ENCODE assay signal across 7 cellular contexts in the genomic region with DNA sequence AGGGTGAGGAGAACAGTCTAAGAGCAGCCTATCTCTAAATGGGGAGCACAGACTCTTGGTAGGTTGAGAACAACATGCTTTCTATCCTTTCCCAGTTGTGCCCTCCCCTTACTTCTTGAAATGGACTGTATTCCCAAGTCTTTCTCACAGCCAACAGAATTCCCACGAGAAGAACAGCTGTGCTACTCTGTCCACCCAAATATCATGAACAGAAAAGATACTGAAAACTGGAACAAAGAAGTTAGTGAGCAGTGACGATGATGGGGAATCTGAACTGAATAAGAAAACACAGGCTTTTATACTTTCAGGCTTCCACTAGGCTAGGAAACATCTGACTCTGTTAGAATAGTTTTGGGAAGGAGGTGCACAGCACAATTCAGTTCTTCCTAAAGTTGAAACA. TPM values are rescaled to one million over a fixed set of nuclear protein-coding genes. Genes with fewer than 3 reads are reported as not detected.
DNase-seq lines count a peak whose midpoint lies in the region; ATAC-seq, FAIRE-seq and TF ChIP-seq lines count a peak whose summit lies in the region.
"Had no signal": no experiment of that assay in that cellular context is flagged by ENCODE, and none has a peak within 500 bp of the region (broad histone marks: within the 10 kb centered on the region; RNA-seq: fewer than 3 reads in every experiment).

No MANE protein-coding gene starts in this region.

- no peak overlapping the region for H3K9ac ChIP-seq in HUES48 (ENCODE audit: low read depth, low read length)
- H3K9ac ChIP-seq in astrocyte (ENCODE audit: low read length): peak overlapping the region; percentile 100

- ATAC-seq in GM21619 (IDR thresholded peaks at IDR 0.05; ENCODE audit: unreplicated experiment): no peak

- H3K27ac ChIP-seq in HUES48 (ENCODE audit: low read depth, low read length) (no peak overlapping the region), astrocyte (ENCODE audit: low read depth, low read length) (no peak overlapping the region)

- H3K4me2 ChIP-seq in astrocyte (ENCODE audit: low read length): peak overlapping the region; percentile 99

- peaks cover 76% of the 10 kb centered on the region for H4K20me1 ChIP-seq in astrocyte (ENCODE audit: insufficient read depth, low read length)

- H3K36me3 ChIP-seq in HUES48 (ENCODE audit: control insufficient read depth, insufficient read depth, low read length) (peaks cover 58% of the 10 kb centered on the region), astrocyte (ENCODE audit: insufficient read depth, low read length) (peaks cover 31% of the 10 kb centered on the region)

- H3K27me3 ChIP-seq in HUES48 (ENCODE audit: control insufficient read depth, insufficient read depth, low read length): no peaks in the 10 kb centered on the region
- H3K27me3 ChIP-seq in astrocyte (ENCODE audit: insufficient read depth, low read length): no peaks in the 10 kb centered on the region

- H3K4me1 ChIP-seq in HUES48 (ENCODE audit: control insufficient read depth, insufficient read depth, low read length) (peaks cover 52% of the 10 kb centered on the region), astrocyte (ENCODE audit: insufficient read depth, low read length) (peaks cover 24% of the 10 kb centered on the region)

- H3K27ac Mint-ChIP-seq in astrocyte (ENCODE audit: unreplicated experiment) (no peak overlapping the region), neural crest cell (ENCODE audit: unreplicated experiment) (no peak overlapping the region)

- H3K9me3 Mint-ChIP-seq in astrocyte (ENCODE audit: unreplicated experiment) (no peaks in the 10 kb centered on the region), neural crest cell (no peaks in the 10 kb centered on the region)

- H3K4me1 Mint-ChIP-seq in astrocyte (ENCODE audit: low read depth, unreplicated experiment) (peaks cover 48% of the 10 kb centered on the region), neural crest cell (peaks cover 70% of the 10 kb centered on the region)

- DNase-seq in astrocyte (ENCODE audit: low read depth) (no peak), neural crest cell (ENCODE audit: low read depth, low spot score) (no peak), hippocampal formation (lab: John Stamatoyannopoulos, UW) (no peak), hepatic stellate cell (ENCODE audit: low spot score) (no peak)
- DNase-seq: NCI-H1092 treated with DMSO at 0.1 percent for 48 hours had no signal

- H3K79me2 ChIP-seq in astrocyte (ENCODE audit: insufficient read depth, low read length): peaks cover 81% of the 10 kb centered on the region

- H3K9me3 ChIP-seq in HUES48 (ENCODE audit: control insufficient read depth, insufficient read depth, low read length) (no peaks in the 10 kb centered on the region), astrocyte (ENCODE audit: insufficient read depth, low read depth, low read length) (no peaks in the 10 kb centered on the region)

- no peaks in the 10 kb centered on the region for H3K27me3 Mint-ChIP-seq in astrocyte (ENCODE audit: low read depth, unreplicated experiment)
- no peaks in the 10 kb centered on the region for H3K27me3 Mint-ChIP-seq in neural crest cell (ENCODE audit: low read depth)

- H3K4me3 ChIP-seq in HUES48 (ENCODE audit: low read depth, low read length): peak overlapping the region; percentile 82; the same call in 1 of the 2 replicates
- H3K4me3 ChIP-seq in astrocyte (ENCODE audit: insufficient read depth, low read depth, low read length): peak overlapping the region; percentile 0

- H3K36me3 Mint-ChIP-seq in astrocyte (ENCODE audit: low read depth, unreplicated experiment) (peaks cover 23% of the 10 kb centered on the region), neural crest cell (ENCODE audit: low read depth) (peaks cover 43% of the 10 kb centered on the region)

- no peak for TF ChIP-seq CTCF in astrocyte (IDR thresholded peaks at IDR 0.05; ENCODE audit: insufficient read depth, low read depth, low read length)
- no peak for TF ChIP-seq CTCF in neural crest cell (conservative IDR thresholded peaks at IDR 0.05)

- no peak overlapping the region for H2AFZ ChIP-seq in astrocyte (ENCODE audit: low read depth, low read length)

- no peak for FAIRE-seq in astrocyte (lab: Jason Lieb, UNC)

- H3K4me3 Mint-ChIP-seq in astrocyte (ENCODE audit: unreplicated experiment): peak overlapping the region; percentile 99
- peak overlapping the region; percentile 98 for H3K4me3 Mint-ChIP-seq in neural crest cell

RNA-seq across cellular contexts. Expression of a gene that starts 3.4 kb away (rescaled TPM):
- 632 and 680 TPM in 2 replicates for total RNA-seq in astrocyte
- 1,026 and 1,074 TPM in 2 replicates for total RNA-seq in neural crest cell

RNA-seq across cellular contexts. Expression of a gene that starts 30.4 kb away (rescaled TPM):
- 2.1 and 2.6 TPM in 2 replicates for total RNA-seq in astrocyte
- 45.7 and 47.3 TPM in 2 replicates for total RNA-seq in neural crest cell

RNA-seq across cellular contexts. Expression of a gene that starts 33.6 kb away (rescaled TPM):
- total RNA-seq in astrocyte (206 and 226 TPM in 2 replicates), neural crest cell (282 and 284 TPM in 2 replicates)

RNA-seq across cellular contexts. Expression of a gene that starts 41.4 kb away (rescaled TPM):
- total RNA-seq in astrocyte (1.9 and 5.1 TPM in 2 replicates), neural crest cell (2.6 and 2.7 TPM in 2 replicates)

Comparison
In these comparisons a context has a peak if more than half of its experiments do, and no peak if none do; other contexts are left out.
1. RNA of a gene that starts 30.4 kb away (total RNA-seq): 45.7 to 47.3 TPM in neural crest cell; 2.1 to 2.6 TPM in astrocyte; every median in the first group is over 10 times any median in the second.